8 cellular contexts compared by ENCODE assay signal in the genomic region with DNA sequence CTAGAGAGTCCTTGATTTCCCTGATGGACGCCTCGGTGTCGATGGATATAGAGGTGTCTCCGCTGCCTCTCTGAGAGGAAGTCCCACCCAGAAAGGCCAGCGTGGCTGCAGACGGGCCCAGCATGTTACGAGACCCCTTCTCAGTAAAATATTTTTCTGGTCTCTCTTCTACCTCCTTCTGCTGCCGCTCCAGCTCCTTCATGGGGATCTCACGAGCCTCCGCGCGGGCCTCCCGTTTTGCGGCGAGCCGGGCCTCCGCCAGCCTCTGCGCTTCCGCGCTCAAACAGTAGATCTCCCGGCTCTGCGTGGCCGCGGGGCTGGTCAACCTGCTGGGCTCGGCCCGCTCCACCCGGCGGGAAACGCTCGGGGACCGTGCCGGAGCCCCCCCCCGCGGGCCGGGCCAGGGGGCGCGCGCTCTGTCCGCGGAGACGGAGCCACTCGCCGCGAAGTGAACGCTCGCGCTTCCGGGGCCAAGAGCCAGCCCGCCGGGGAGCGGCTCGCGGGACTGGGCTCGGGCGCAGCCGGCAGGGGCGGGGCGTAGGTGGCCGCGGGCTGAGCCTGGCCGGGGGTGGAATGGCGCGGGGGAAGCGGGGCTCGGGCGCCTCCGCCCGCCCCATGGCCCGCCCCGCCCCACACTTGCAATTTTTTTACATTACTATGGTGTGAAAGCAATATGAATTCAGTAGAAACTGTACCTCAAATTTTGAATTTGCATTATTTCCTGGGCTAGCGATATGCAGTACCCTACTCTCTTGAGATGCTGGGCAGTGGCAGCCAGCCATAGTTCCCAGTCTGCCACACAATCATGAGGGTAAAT. TPM values are rescaled to one million over a fixed set of nuclear protein-coding genes. Genes with fewer than 3 reads are reported as not detected.
DNase-seq lines count a peak whose midpoint lies in the region; ATAC-seq and TF ChIP-seq lines count a peak whose summit lies in the region.

No MANE protein-coding gene starts in this region.

- H3K4me3 ChIP-seq in mucosa of descending colon = peak overlapping the region; percentile 30

- ATAC-seq in GM18861 (IDR thresholded peaks at IDR 0.05; ENCODE audit: unreplicated experiment) = peak; percentile 69
- peak; percentile 86 for ATAC-seq in HG03066 (IDR thresholded peaks at IDR 0.05; ENCODE audit: low read depth, unreplicated experiment)
- peak; percentile 100 for ATAC-seq in mucosa of descending colon

- intact Hi-C loops in mucosa of descending colon (cut with DNase I, micrococcal nuclease) = no loop called here

- H3K36me3 ChIP-seq in mucosa of descending colon (ENCODE audit: low read depth) = no peaks in the 10 kb centered on the region

- TF ChIP-seq CTCF in mucosa of descending colon (IDR thresholded peaks at IDR 0.05) = no peak

- peaks cover 17% of the 10 kb centered on the region for H3K9me3 ChIP-seq in mucosa of descending colon

- peaks cover 3% of the 10 kb centered on the region for H3K4me1 ChIP-seq in mucosa of descending colon (ENCODE audit: low read depth)

- DNase-seq in AG08396 (ENCODE audit: low spot score) (peak; percentile 94), NCI-H460 (ENCODE audit: extremely low read depth, low read depth) (peak; percentile 51), epidermal melanocyte (ENCODE audit: insufficient read length, low spot score) (peak; percentile 68), mucosa of descending colon (peak; percentile 75 to 87 (median 83))
- DNase-seq in activated CD8-positive, alpha-beta memory T cell treated with anti-CD3 and anti-CD28 coated beads, Interleukin-2, amount 50 U/mL, for 4 hours = peak; percentile 66
- DNase-seq in stimulated activated CD8-positive, alpha-beta memory T cell treated with anti-CD3 and anti-CD28 coated beads, Interleukin-4, amount 100 ng/mL, for 1 hour (ENCODE audit: low read depth in 2 of 2, low spot score in 1 of 2) = peak; percentile 15 to 42

RNA-seq across cellular contexts. Expression of gene KCNMB3, which starts 10.2 kb away (rescaled TPM):
- total RNA-seq in NCI-H460 (2014; rRNA removed; shearing (Covaris generic)) = 0.92 and 1.9 TPM in 2 replicates
- polyA plus RNA-seq in NCI-H460 (2014; cell fraction: nucleus; rRNA removed) = 3.2 and 5.2 TPM in 2 replicates
- total RNA-seq in mucosa of descending colon = 1 to 10 TPM; 2.1 to 2.7 (median 2.4) TPM

Comparison
In these comparisons a context has a peak if more than half of its experiments do, and no peak if none do; other contexts are left out.
1. Peak in every context shown above with its lines: DNase-seq, ATAC-seq and H3K4me3 ChIP-seq.
2. DNase-seq: peak in every context shown above with its lines; median percentile 94 in AG08396; 83 in mucosa of descending colon; 68 in epidermal melanocyte; 66 in activated CD8-positive, alpha-beta memory T cell treated with anti-CD3 and anti-CD28 coated beads, Interleukin-2, amount 50 U/mL, for 4 hours; 51 in NCI-H460; 28 in stimulated activated CD8-positive, alpha-beta memory T cell treated with anti-CD3 and anti-CD28 coated beads, Interleukin-4, amount 100 ng/mL, for 1 hour.